18 cellular contexts compared by ENCODE assay signal in genomic region chr7:136685506-136685905, GRCh38.
DNase-seq lines count a peak whose midpoint lies in the region; ATAC-seq and TF ChIP-seq lines count a peak whose summit lies in the region.
"Had no signal": no experiment of that assay in that cellular context is flagged by ENCODE, and none has a peak within 500 bp of the region (broad histone marks: within the 10 kb centered on the region; RNA-seq: fewer than 3 reads in every experiment).

No MANE protein-coding gene starts in this region.

- peaks cover 3% of the 10 kb centered on the region for H3K27me3 Mint-ChIP-seq in nephron progenitor cell (ENCODE audit: low read depth, poor library complexity)

- peaks cover 10% of the 10 kb centered on the region for H3K4me1 Mint-ChIP-seq in nephron progenitor cell

- H3K4me2 ChIP-seq in SK-N-SH = no peak overlapping the region

- H3K9me3 Mint-ChIP-seq in nephron progenitor cell = no peaks in the 10 kb centered on the region

- CTCF ChIA-PET in SK-N-SH (lab: Yijun Ruan, JAX) = interaction anchor here (0.6 to 4.2 kb wide), 7 partner anchors 9 to 912 kb away, joined by 3 to 24 read pairs (median 4); no protein-coding TSS in a partner anchor

- H3K4me3 Mint-ChIP-seq in nephron progenitor cell = no peak overlapping the region

- no peaks in the 10 kb centered on the region for H3K36me3 ChIP-seq in SK-N-SH (replicated peaks in 1 of 2; ENCODE audit: control insufficient read depth in 1 of 2, insufficient read depth in 2 of 2, low read length in 1 of 2)
- H3K36me3 ChIP-seq: MG63, SJCRH30 had no signal

- peak; percentile 48 for DNase-seq in SK-N-SH
- DNase-seq in amniotic epithelial cell (ENCODE audit: low read depth) = peak; percentile 19
- peak; percentile 11 for DNase-seq in nephron progenitor cell
- no peak for DNase-seq in stimulated activated naive CD4-positive, alpha-beta T cell treated with Interleukin-2 at 50 U/mL for 16 hours (lab: John Stamatoyannopoulos, UW)
- DNase-seq: KG1, MG63, NCI-H1105 treated with DMSO at 0.1 percent for 48 hours, NCI-H187 treated with DMSO at 0.1 percent for 48 hours, NCI-H510A, OCI-M1, RPMI8226 had no signal

- no peaks in the 10 kb centered on the region for H3K79me2 ChIP-seq in SK-N-SH (ENCODE audit: insufficient read depth)

- no peak for TF ChIP-seq EP300 in SK-N-SH (IDR thresholded peaks at IDR 0.05; ENCODE audit: borderline replicate concordance in 1 of 2, low read depth in 1 of 2, low read length in 1 of 2)

- H3K9ac ChIP-seq in SK-N-SH = no peak overlapping the region

- H3K4me1 ChIP-seq in SK-N-SH (ENCODE audit: control insufficient read depth in 1 of 2, insufficient read depth in 2 of 2, low read depth in 1 of 2, low read length in 1 of 2) = peaks cover 0 to 8% of the 10 kb centered on the region in 2 experiments; a peak in 2 of 4 replicates
- H3K4me1 ChIP-seq: SJCRH30 had no signal

- H3F3A ChIP-seq in SK-N-SH (replicated peaks; ENCODE audit: insufficient read depth) = no peaks in the 10 kb centered on the region

- ATAC-seq in SK-N-SH treated with all-trans-retinoic acid at 6 μM for 48 hours (no peak), GM18502 (IDR thresholded peaks at IDR 0.05; ENCODE audit: poor library complexity, unreplicated experiment) (no peak), GM21526 (IDR thresholded peaks at IDR 0.05; ENCODE audit: low FRiP score, unreplicated experiment) (no peak), GM18867 (IDR thresholded peaks at IDR 0.05; ENCODE audit: unreplicated experiment) (no peak)
- ATAC-seq: GM12878 had no signal

- H3K9me2 ChIP-seq in SK-N-SH = no peaks in the 10 kb centered on the region

- no peak for TF ChIP-seq RAD21 in SK-N-SH (IDR thresholded peaks at IDR 0.05; ENCODE audit: low read length)

- no peaks in the 10 kb centered on the region for H3K36me3 Mint-ChIP-seq in nephron progenitor cell (ENCODE audit: low read depth)

- no peaks in the 10 kb centered on the region for H3K27me3 ChIP-seq in SK-N-SH (ENCODE audit: insufficient read depth)
- H3K27me3 ChIP-seq: MG63, SJCRH30 had no signal

- no peak overlapping the region for H3K4me3 ChIP-seq in SK-N-SH (ENCODE audit: low read depth in 2 of 2, low read length in 1 of 2)
- H3K4me3 ChIP-seq: GM12878, MG63, SJCRH30 had no signal

- no peaks in the 10 kb centered on the region for H4K20me1 ChIP-seq in SK-N-SH (ENCODE audit: insufficient read depth)

- no peaks in the 10 kb centered on the region for H3K9me3 ChIP-seq in SK-N-SH
- H3K9me3 ChIP-seq: MG63, SJCRH30 had no signal

- H3K27ac ChIP-seq in SK-N-SH (ENCODE audit: low read depth in 2 of 2, low read length in 1 of 2) = peak overlapping the region in 1 of 2 experiments; percentile 59; a peak in 1 of 4 replicates
- H3K27ac ChIP-seq: C4-2B, SJCRH30 had no signal

- H2AFZ ChIP-seq in SK-N-SH (ENCODE audit: low read depth) = no peak overlapping the region

- 7% methylated on average over 4 of the region's 4 CpGs for WGBS in SK-N-SH (ENCODE audit: low lambda C conversion rate)

- peak overlapping the region; percentile 30 for H3K27ac Mint-ChIP-seq in nephron progenitor cell

- TF ChIP-seq CTCF in SK-N-SH (IDR thresholded peaks at IDR 0.05) (no peak), nephron progenitor cell (IDR thresholded peaks at IDR 0.05) (no peak)

- POLR2A ChIA-PET in SK-N-SH (lab: Yijun Ruan, JAX) = interaction anchor here (0.5 kb wide), 1 partner anchor 20 kb away, joined by 3 read pairs; no protein-coding TSS in a partner anchor

TF ChIP-seq in SK-N-SH, 30 proteins besides CTCF, POLR2A, EP300 and RAD21:
- TF ChIP-seq FOSL2 (IDR thresholded peaks at IDR 0.05; ENCODE audit: borderline replicate concordance, low read depth) (no peak), PBX3 (IDR thresholded peaks at IDR 0.05) (no peak), MAX (IDR thresholded peaks at IDR 0.05; ENCODE audit: low read depth) (no peak), MEF2A (IDR thresholded peaks at IDR 0.05; ENCODE audit: borderline replicate concordance, low read depth) (no peak), TAF1 (IDR thresholded peaks at IDR 0.05; ENCODE audit: borderline replicate concordance, low read depth, low read length) (no peak), EZH2phosphoT487 (IDR thresholded peaks at IDR 0.05; ENCODE audit: borderline replicate concordance, low read depth) (no peak), IRF3 (IDR thresholded peaks at IDR 0.05; ENCODE audit: low read depth, low read length) (no peak), YY1 (IDR thresholded peaks at IDR 0.05; ENCODE audit: low read depth) (no peak), TEAD4 (IDR thresholded peaks at IDR 0.05; ENCODE audit: borderline replicate concordance, insufficient read depth) (no peak), RXRA (IDR thresholded peaks at IDR 0.05; ENCODE audit: borderline replicate concordance, low read depth) (no peak), SMC3 (IDR thresholded peaks at IDR 0.05; ENCODE audit: low read depth, low read length) (no peak)

TF ChIP-seq in SK-N-SH treated with all-trans-retinoic acid at 6 μM for 48 hours, 23 proteins besides CTCF, POLR2A, EP300 and RAD21 (continues in another document):
- TF ChIP-seq, protein P1, sequence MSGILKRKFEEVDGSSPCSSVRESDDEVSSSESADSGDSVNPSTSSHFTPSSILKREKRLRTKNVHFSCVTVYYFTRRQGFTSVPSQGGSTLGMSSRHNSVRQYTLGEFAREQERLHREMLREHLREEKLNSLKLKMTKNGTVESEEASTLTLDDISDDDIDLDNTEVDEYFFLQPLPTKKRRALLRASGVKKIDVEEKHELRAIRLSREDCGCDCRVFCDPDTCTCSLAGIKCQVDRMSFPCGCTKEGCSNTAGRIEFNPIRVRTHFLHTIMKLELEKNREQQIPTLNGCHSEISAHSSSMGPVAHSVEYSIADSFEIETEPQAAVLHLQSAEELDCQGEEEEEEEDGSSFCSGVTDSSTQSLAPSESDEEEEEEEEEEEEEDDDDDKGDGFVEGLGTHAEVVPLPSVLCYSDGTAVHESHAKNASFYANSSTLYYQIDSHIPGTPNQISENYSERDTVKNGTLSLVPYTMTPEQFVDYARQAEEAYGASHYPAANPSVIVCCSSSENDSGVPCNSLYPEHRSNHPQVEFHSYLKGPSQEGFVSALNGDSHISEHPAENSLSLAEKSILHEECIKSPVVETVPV (CRISPR knock-in tag; IDR thresholded peaks at IDR 0.05) = no peak
- TF ChIP-seq RARB (CRISPR knock-in tag; IDR thresholded peaks at IDR 0.05) (no peak), ISL1 (CRISPR knock-in tag; IDR thresholded peaks at IDR 0.05) (no peak), ESRRG (CRISPR knock-in tag; IDR thresholded peaks at IDR 0.05) (no peak), OSR1 (CRISPR knock-in tag; IDR thresholded peaks at IDR 0.05) (no peak), POU6F1 (CRISPR knock-in tag; IDR thresholded peaks at IDR 0.05; ENCODE audit: borderline replicate concordance, low read depth) (no peak), PPARA (CRISPR knock-in tag; IDR thresholded peaks at IDR 0.05; ENCODE audit: borderline replicate concordance) (no peak), TCF4 (CRISPR knock-in tag; IDR thresholded peaks at IDR 0.05; ENCODE audit: borderline replicate concordance) (no peak), ARNTL (CRISPR knock-in tag; IDR thresholded peaks at IDR 0.05; ENCODE audit: borderline replicate concordance, low read depth) (no peak), ZC3H10 (CRISPR knock-in tag; IDR thresholded peaks at IDR 0.05) (no peak), BACH2 (CRISPR knock-in tag; IDR thresholded peaks at IDR 0.05; ENCODE audit: borderline replicate concordance) (no peak)
- TF ChIP-seq, protein P2, sequence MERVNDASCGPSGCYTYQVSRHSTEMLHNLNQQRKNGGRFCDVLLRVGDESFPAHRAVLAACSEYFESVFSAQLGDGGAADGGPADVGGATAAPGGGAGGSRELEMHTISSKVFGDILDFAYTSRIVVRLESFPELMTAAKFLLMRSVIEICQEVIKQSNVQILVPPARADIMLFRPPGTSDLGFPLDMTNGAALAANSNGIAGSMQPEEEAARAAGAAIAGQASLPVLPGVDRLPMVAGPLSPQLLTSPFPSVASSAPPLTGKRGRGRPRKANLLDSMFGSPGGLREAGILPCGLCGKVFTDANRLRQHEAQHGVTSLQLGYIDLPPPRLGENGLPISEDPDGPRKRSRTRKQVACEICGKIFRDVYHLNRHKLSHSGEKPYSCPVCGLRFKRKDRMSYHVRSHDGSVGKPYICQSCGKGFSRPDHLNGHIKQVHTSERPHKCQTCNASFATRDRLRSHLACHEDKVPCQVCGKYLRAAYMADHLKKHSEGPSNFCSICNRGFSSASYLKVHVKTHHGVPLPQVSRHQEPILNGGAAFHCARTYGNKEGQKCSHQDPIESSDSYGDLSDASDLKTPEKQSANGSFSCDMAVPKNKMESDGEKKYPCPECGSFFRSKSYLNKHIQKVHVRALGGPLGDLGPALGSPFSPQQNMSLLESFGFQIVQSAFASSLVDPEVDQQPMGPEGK (CRISPR knock-in tag; IDR thresholded peaks at IDR 0.05; ENCODE audit: borderline replicate concordance) = no peak
